ENCODE assay signal across 20 cellular contexts in the genomic region with DNA sequence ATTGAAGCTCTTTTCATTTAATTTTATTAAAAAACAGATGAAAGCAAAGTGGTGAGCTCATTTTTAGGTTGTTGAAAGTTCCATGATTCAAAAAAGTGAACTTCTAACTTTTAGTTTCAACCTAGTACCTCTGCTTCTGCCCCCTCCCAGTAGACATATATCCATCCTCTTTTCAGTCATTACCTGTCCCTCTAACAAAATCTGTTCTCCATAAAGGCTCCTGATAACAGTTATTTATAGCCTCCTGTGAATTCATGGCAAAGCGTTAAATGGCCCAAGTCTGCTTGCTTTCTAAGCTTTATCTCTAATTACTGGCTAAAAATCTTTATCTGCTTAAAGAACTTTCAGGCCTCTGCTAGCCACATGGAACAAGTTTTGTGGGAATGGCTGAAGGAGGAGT.
"Had no signal": no experiment of that assay in that cellular context is flagged by ENCODE, and none has a peak within 500 bp of the region (broad histone marks: within the 10 kb centered on the region; RNA-seq: fewer than 3 reads in every experiment).

No MANE protein-coding gene starts in this region.

- H3K4me3 Mint-ChIP-seq: natural killer cell, neural progenitor cell had no signal

- H2AFZ ChIP-seq: neural progenitor cell had no signal

- H3K27ac Mint-ChIP-seq: neural progenitor cell had no signal

- ATAC-seq: esophagus mucosa, left lobe of liver, natural killer cell had no signal

- H3K4me1 ChIP-seq: upper lobe of left lung, vagina had no signal

- H3K4me3 ChIP-seq: dorsolateral prefrontal cortex, neural progenitor cell, ovary, right atrium auricular region, sigmoid colon, skin epidermis, tibial artery, upper lobe of left lung, vagina had no signal

- H3K9ac ChIP-seq: neural progenitor cell had no signal

- DNase-seq: cortex of kidney; dorsolateral prefrontal cortex; effector memory CD4-positive, alpha-beta T cell; islet precursor cell; mammary epithelial cell; natural killer cell; nucleus accumbens; ovary; sigmoid colon; stimulated activated naive CD4-positive, alpha-beta T cell treated with Interleukin-2 at 50 U/mL for 16 hours; tibial artery; upper lobe of left lung had no signal

- FAIRE-seq: endometrium, frontal cortex had no signal

- H3K4me2 ChIP-seq: neural progenitor cell had no signal

- H3K4me1 Mint-ChIP-seq: neural progenitor cell had no signal

- H3K36me3 ChIP-seq: neural progenitor cell, ovary, right atrium auricular region had no signal

- H3K27ac ChIP-seq: dorsolateral prefrontal cortex, neural progenitor cell, ovary, right atrium auricular region, sigmoid colon, skin epidermis, tibial artery, upper lobe of left lung, vagina had no signal

- H3K27me3 ChIP-seq: dorsolateral prefrontal cortex, neural progenitor cell, ovary, right atrium auricular region, sigmoid colon, tibial artery, upper lobe of left lung, vagina had no signal
